In the genomic region with DNA sequence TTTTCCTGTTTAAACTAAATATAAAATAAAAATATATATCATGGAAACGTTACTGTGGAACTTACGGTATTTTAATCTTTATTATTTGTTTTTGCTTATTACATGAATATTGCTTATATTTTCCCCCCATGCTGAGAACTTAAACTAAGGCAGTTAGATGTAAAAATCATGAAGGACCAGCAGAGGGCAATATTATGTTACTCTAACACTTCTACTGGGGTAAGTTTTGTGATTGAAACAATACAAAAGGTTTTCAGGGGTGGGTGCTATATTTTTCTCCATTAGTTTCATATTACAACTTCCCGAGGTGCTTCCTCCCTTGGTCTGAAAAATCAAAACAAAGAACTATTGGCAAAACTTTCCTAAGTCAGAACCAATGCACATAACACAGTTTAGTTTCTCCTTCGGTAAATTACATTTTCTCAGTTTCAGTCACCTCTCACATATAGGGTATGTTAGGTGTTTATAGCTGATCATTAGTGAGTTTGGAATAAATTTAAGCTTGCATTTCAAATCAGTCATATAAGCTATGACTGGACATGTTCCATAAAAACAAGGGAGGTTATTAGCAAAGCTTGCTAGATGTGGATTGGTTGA, we compare ENCODE assay signal across 9 cellular contexts. TPM values are rescaled to one million over a fixed set of nuclear protein-coding genes. Genes with fewer than 3 reads are reported as not detected.
DNase-seq lines count a peak whose midpoint lies in the region; ATAC-seq and TF ChIP-seq lines count a peak whose summit lies in the region.
"Had no signal": no experiment of that assay in that cellular context is flagged by ENCODE, and none has a peak within 500 bp of the region (broad histone marks: within the 10 kb centered on the region; RNA-seq: fewer than 3 reads in every experiment).

No MANE protein-coding gene starts in this region.

- H3K27me3 ChIP-seq in fibroblast of lung (ENCODE audit: control insufficient read depth, insufficient read depth, low read length) = no peaks in the 10 kb centered on the region

- H3K9ac ChIP-seq in fibroblast of lung (ENCODE audit: insufficient read depth, low read length) = no peak overlapping the region

- H3K9me3 ChIP-seq in fibroblast of lung (ENCODE audit: control insufficient read depth, insufficient read depth, low read depth, low read length) = no peaks in the 10 kb centered on the region
- H3K9me3 ChIP-seq: HAP-1 had no signal

- H3K4me2 ChIP-seq in fibroblast of lung (ENCODE audit: extremely low read depth, insufficient read depth, low read length) = no peak overlapping the region

- TF ChIP-seq CTCF in fibroblast of lung (conservative IDR thresholded peaks at IDR 0.05 in 1 of 2, IDR thresholded peaks at IDR 0.05 in 1 of 2; ENCODE audit: low read depth in 1 of 2, low read length in 2 of 2) = peak; percentile 33 to 55

- peak; percentile 41 for DNase-seq in AG08395 (ENCODE audit: low spot score)
- peak; percentile 54 for DNase-seq in LHCN-M2 (ENCODE audit: low read depth)
- DNase-seq in RPMI7951 (ENCODE audit: low read depth) = peak; percentile 31
- peak; percentile 34 to 74 for DNase-seq in fibroblast of lung (ENCODE audit: low read depth in 2 of 2)
- DNase-seq in renal cortical epithelial cell (ENCODE audit: low read depth) = peak; percentile 49
- DNase-seq in activated CD4-positive, CD25-positive, alpha-beta regulatory T cell (lab: John Stamatoyannopoulos, UW) = no peak
- DNase-seq in stimulated activated CD8-positive, alpha-beta memory T cell treated with anti-CD3 and anti-CD28 coated beads, Interleukin-4, amount 100 ng/mL, for 48 hours = no peak

- H3K4me1 ChIP-seq in fibroblast of lung (ENCODE audit: control insufficient read depth, extremely low read depth, insufficient read depth, low read length) = no peaks in the 10 kb centered on the region

- H3K4me3 ChIP-seq in fibroblast of lung (replicated peaks in 1 of 4; ENCODE audit: control extremely low read depth in 1 of 4, insufficient read depth in 1 of 4, low read depth in 3 of 4, low read length in 4 of 4) = no peak overlapping the region
- H3K4me3 ChIP-seq: HAP-1 had no signal

- peak; percentile 54 for ATAC-seq in GM18499 (IDR thresholded peaks at IDR 0.05; ENCODE audit: insufficient read depth, unreplicated experiment)

- no peaks in the 10 kb centered on the region for H3K36me3 ChIP-seq in fibroblast of lung (ENCODE audit: control insufficient read depth, insufficient read depth, low read length)
- H3K36me3 ChIP-seq: HAP-1 had no signal

- no peaks in the 10 kb centered on the region for H3K79me2 ChIP-seq in fibroblast of lung (ENCODE audit: control insufficient read depth, insufficient read depth, low read length)

- H3K27ac ChIP-seq in fibroblast of lung (ENCODE audit: insufficient read depth, low read length) = no peak overlapping the region

- H4K20me1 ChIP-seq in fibroblast of lung (ENCODE audit: control insufficient read depth, extremely low read depth, insufficient read depth, low read length) = no peaks in the 10 kb centered on the region

- H2AFZ ChIP-seq in fibroblast of lung (ENCODE audit: low read length) = no peak overlapping the region

RNA-seq across cellular contexts. Expression of gene ZNF407, which starts 54.8 kb away (rescaled TPM):
- total RNA-seq in LHCN-M2 (2014; rRNA removed) (7.2 and 9.5 TPM in 2 replicates), fibroblast of lung (12.6 and 13.9 TPM in 2 replicates), renal cortical epithelial cell (10.1 and 23.8 TPM in 2 replicates)
- 3.1 TPM for polyA plus RNA-seq in LHCN-M2 (2012)
- total RNA-seq in RPMI7951 (2014; rRNA removed; shearing (Covaris generic)) = 4.8 and 5.3 TPM in 2 replicates
- polyA plus RNA-seq in fibroblast of lung = 4.4 and 5.1 TPM in 2 replicates
- 4.4 and 4.8 TPM in 2 replicates for polyA plus RNA-seq in fibroblast of lung (2012)
- polyA minus RNA-seq in fibroblast of lung (ENCODE audit: low replicate concordance) = 3.0 and 16.3 TPM in 2 replicates

Comparison
In these comparisons a context has a peak if more than half of its experiments do, and no peak if none do; other contexts are left out.
1. DNase-seq: peak in AG08395 (single experiment), LHCN-M2 (single experiment), RPMI7951 (single experiment), fibroblast of lung (2 of 2) and renal cortical epithelial cell (single experiment); none in activated CD4-positive, CD25-positive, alpha-beta regulatory T cell (0 of 4) and stimulated activated CD8-positive, alpha-beta memory T cell treated with anti-CD3 and anti-CD28 coated beads, Interleukin-4, amount 100 ng/mL, for 48 hours (single experiment).